Comparison of ENCODE assay signal across 33 cellular contexts in genomic region chr4:180418819-180419531, GRCh38.
"Had no signal": no experiment of that assay in that cellular context is flagged by ENCODE, and none has a peak within 500 bp of the region (broad histone marks: within the 10 kb centered on the region; RNA-seq: fewer than 3 reads in every experiment).

No MANE protein-coding gene starts in this region.

- H3K27me3 Mint-ChIP-seq: T-cell had no signal

- H3K27me3 ChIP-seq: SJCRH30 had no signal

- H3K4me3 ChIP-seq: PC-9, SJCRH30, SK-N-MC had no signal

- DNase-seq: Karpas-422, MM.1S, MV-4-11, NCI-H1092, NCI-H1105, NCI-H1417 treated with DMSO at 0.1 percent for 48 hours, NCI-H146, NCI-H1694, NCI-H187, NCI-H1930, NCI-H2029 treated with DMSO at 0.1 percent for 48 hours, NCI-H2081 treated with DMSO at 0.1 percent for 48 hours, NCI-H2107, NCI-H2171, NCI-H226, NCI-H446 treated with DMSO at 0.1 percent for 48 hours, NCI-H510A, NCI-H524, NCI-H526, NCI-H69, NCI-H748 treated with DMSO at 0.1 percent for 48 hours, NCI-H82, PC-9, SHP77, SIG-M5, SJCRH30, T-cell had no signal

- ATAC-seq: Panc1, Right ventricle myocardium inferior, SK-N-SH treated with all-trans-retinoic acid at 6 μM for 48 hours, T-cell had no signal

- H3K9me3 ChIP-seq: SJCRH30 had no signal

- H3K4me3 Mint-ChIP-seq: T-cell had no signal

- FAIRE-seq: RCC 7860 had no signal

- H3K36me3 Mint-ChIP-seq: T-cell had no signal

- H3K36me3 ChIP-seq: SJCRH30 had no signal

- H3K4me1 ChIP-seq: SJCRH30 had no signal

- H3K4me1 Mint-ChIP-seq: T-cell had no signal

- H3K27ac ChIP-seq: PC-9, RWPE1, SJCRH30, SK-N-MC had no signal

- H3K27ac Mint-ChIP-seq: T-cell had no signal

- H2AFZ ChIP-seq: PC-9 had no signal

- H3K4me2 ChIP-seq: PC-9 had no signal
